ENCODE assay signal across 8 cellular contexts in genomic region chr16:29074554-29075402, GRCh38.
DNase-seq lines count a peak whose midpoint lies in the region; ATAC-seq, FAIRE-seq and TF ChIP-seq lines count a peak whose summit lies in the region.
"Not testable (repeated sequence)": the region's sequence is repeated elsewhere in the genome, so short reads cannot be mapped to it uniquely, and the experiment has no call there.

No MANE protein-coding gene starts in this region.

- not testable (repeated sequence) for H3K36me3 ChIP-seq in astrocyte (ENCODE audit: insufficient read depth, low read length); thyroid gland

- H3K27me3 ChIP-seq in astrocyte (ENCODE audit: insufficient read depth, low read length); thyroid gland: not testable (repeated sequence)

- H3K36me3 Mint-ChIP-seq in astrocyte (ENCODE audit: low read depth, unreplicated experiment); progenitor cell of endocrine pancreas (ENCODE audit: insufficient read depth): not testable (repeated sequence)

- not testable (repeated sequence) for H4K20me1 ChIP-seq in astrocyte (ENCODE audit: insufficient read depth, low read length)

- peak overlapping the region; percentile 65 for H3K4me2 ChIP-seq in astrocyte (ENCODE audit: low read length)

- not testable (repeated sequence) for H3K4me1 ChIP-seq in astrocyte (ENCODE audit: insufficient read depth, low read length); thyroid gland

- peak overlapping the region; percentile 83 for H2AFZ ChIP-seq in astrocyte (ENCODE audit: low read depth, low read length)

- H3K27me3 Mint-ChIP-seq in astrocyte (ENCODE audit: low read depth, unreplicated experiment), result not testable (repeated sequence)
- peaks cover 11% of the 10 kb centered on the region for H3K27me3 Mint-ChIP-seq in progenitor cell of endocrine pancreas

- not testable (repeated sequence) for TF ChIP-seq CTCF in GM12864 (IDR thresholded peaks at IDR 0.05; ENCODE audit: low read depth, low read length, missing control alignments); astrocyte (IDR thresholded peaks at IDR 0.05; ENCODE audit: insufficient read depth, low read depth, low read length); progenitor cell of endocrine pancreas (IDR thresholded peaks at IDR 0.05; ENCODE audit: unreplicated experiment); thyroid gland (IDR thresholded peaks at IDR 0.05)

- not testable (repeated sequence) for H3K27ac ChIP-seq in astrocyte (ENCODE audit: low read depth, low read length)
- peak overlapping the region in 2 of 3 donors; percentile 30 to 69 for H3K27ac ChIP-seq in thyroid gland

- 22 to 35% methylated on average over 15 to 37 of the region's 38 CpGs for WGBS in thyroid gland, 2 donors

- intact Hi-C loops in left cardiac atrium (cut with DNase I); thyroid gland (cut with DNase I): not testable (repeated sequence)

- H3K79me2 ChIP-seq in astrocyte (ENCODE audit: insufficient read depth, low read length), result not testable (repeated sequence)

- H3K4me1 Mint-ChIP-seq in astrocyte (ENCODE audit: low read depth, unreplicated experiment); progenitor cell of endocrine pancreas (ENCODE audit: low read depth): not testable (repeated sequence)

- TF ChIP-seq POLR2A in thyroid gland (IDR thresholded peaks at IDR 0.05), result not testable (repeated sequence)

- peak; percentile 90 for ATAC-seq in GM21825 (IDR thresholded peaks at IDR 0.05; ENCODE audit: unreplicated experiment)
- peak; percentile 97 to 98 for ATAC-seq in left cardiac atrium

- H3K4me3 ChIP-seq in GM12864 (ENCODE audit: low read depth, low read length) (peak overlapping the region; percentile 63), thyroid gland (replicated peaks in 1 of 3) (peak overlapping the region in 1 of 3 donors; percentile 14)
- H3K4me3 ChIP-seq in astrocyte (ENCODE audit: insufficient read depth, low read depth, low read length), result not testable (repeated sequence)

- not testable (repeated sequence) for H3K9me3 Mint-ChIP-seq in astrocyte (ENCODE audit: unreplicated experiment); progenitor cell of endocrine pancreas (ENCODE audit: low read depth)

- not testable (repeated sequence) for DNase-seq in GM12864 (ENCODE audit: low read depth); progenitor cell of endocrine pancreas (ENCODE audit: low spot score, unreplicated experiment)
- peak; percentile 76 for DNase-seq in KBM-7
- peak; percentile 10 to 16 for DNase-seq in activated CD4-positive, alpha-beta T cell treated with anti-CD3 and anti-CD28 coated beads for 24 hours (ENCODE audit: low read depth in 2 of 2)
- DNase-seq in astrocyte (ENCODE audit: low read depth), result peak; percentile 26
- peak; percentile 53 for DNase-seq in left cardiac atrium
- DNase-seq in thyroid gland, result peak in 1 of 2 donors; percentile 2

- not testable (repeated sequence) for H3K9ac ChIP-seq in astrocyte (ENCODE audit: low read length)

- in situ Hi-C loops in KBM-7 (cut with MboI; ENCODE audit: low pct_unique_long_range_greater_than_20kb, low sequenced_read_pairs), result not testable (repeated sequence)

- not testable (repeated sequence) for FAIRE-seq in astrocyte (lab: Jason Lieb, UNC)

- not testable (repeated sequence) for H3K4me3 Mint-ChIP-seq in astrocyte (ENCODE audit: unreplicated experiment)
- H3K4me3 Mint-ChIP-seq in progenitor cell of endocrine pancreas (ENCODE audit: low read depth), result peak overlapping the region; percentile 35

- H3K27ac Mint-ChIP-seq in astrocyte (ENCODE audit: unreplicated experiment); progenitor cell of endocrine pancreas: not testable (repeated sequence)

- not testable (repeated sequence) for H3K9me3 ChIP-seq in astrocyte (ENCODE audit: insufficient read depth, low read depth, low read length); thyroid gland
